29 cellular contexts compared by ENCODE assay signal in the genomic region with DNA sequence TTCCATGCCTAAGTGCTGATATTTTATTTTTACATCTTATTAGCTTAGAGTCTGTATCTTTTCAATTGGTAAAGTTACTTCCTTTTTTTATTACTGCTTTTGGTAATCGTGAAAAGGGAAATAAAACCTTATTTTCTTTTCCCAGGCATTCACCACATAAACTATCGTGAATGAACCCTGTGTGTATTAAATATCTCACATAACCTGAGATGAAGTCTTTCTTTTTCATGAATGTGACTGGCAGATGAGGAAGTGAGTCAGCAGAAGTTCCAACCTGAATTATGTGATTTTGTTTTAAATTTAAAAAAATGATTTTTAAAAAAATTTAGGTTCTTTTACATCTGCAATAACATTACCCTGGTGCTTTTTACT. TPM values are rescaled to one million over a fixed set of nuclear protein-coding genes. Genes with fewer than 3 reads are reported as not detected.
DNase-seq lines count a peak whose midpoint lies in the region; ATAC-seq, FAIRE-seq and TF ChIP-seq lines count a peak whose summit lies in the region.
"Had no signal": no experiment of that assay in that cellular context is flagged by ENCODE, and none has a peak within 500 bp of the region (broad histone marks: within the 10 kb centered on the region; RNA-seq: fewer than 3 reads in every experiment).

No MANE protein-coding gene starts in this region.

- no peak for TF ChIP-seq RAD21 in HepG2 (CRISPR knock-in tag; IDR thresholded peaks at IDR 0.05)

- in situ Hi-C loops in HepG2 (cut with HindIII; ENCODE audit: extremely low pct_ligation_motif_present, low pct_unique_long_range_greater_than_20kb) = no loop called here

- DNase-seq in HepG2 (ENCODE audit: low spot score) (no peak), right lobe of liver (no peak), memory B cell (ENCODE audit: low spot score in 2 of 2) (no peak), sigmoid colon (no peak), T-helper 9 cell (no peak), NCI-H187 treated with DMSO at 0.1 percent for 48 hours (lab: John Stamatoyannopoulos, UW) (no peak)
- DNase-seq: ACHN; activated CD4-positive, alpha-beta T cell treated with anti-CD3 and anti-CD28 coated beads, Interleukin-2, amount 10 ng/mL, durations not matched to agents 7 days and 5 days; activated gamma-delta T cell treated with Interleukin-2 at 50 U/mL for 16 hours; activated T-cell treated with anti-CD3 and anti-CD28 coated beads, Interleukin-2, amount 50 U/mL, for 4 hours; cerebellar nuclear complex; left lung; MV-4-11; NCI-H187; NCI-H524 treated with DMSO at 0.1 percent for 48 hours; NK-92 treated with Interleukin-12 subunit alpha and Interleukin-12 subunit beta, amount 100 ng/mL, for 24 hours; SK-N-SH had no signal

- H3K9me2 ChIP-seq in OCI-LY1 (ENCODE audit: low read depth, low read length) = no peaks in the 10 kb centered on the region
- H3K9me2 ChIP-seq: SK-N-SH had no signal

- H3F3A ChIP-seq in OCI-LY1 (ENCODE audit: insufficient read depth, low read length) = no peaks in the 10 kb centered on the region

- H3K9me3 ChIP-seq in HepG2 (ENCODE audit: low read length) = no peaks in the 10 kb centered on the region
- no peaks in the 10 kb centered on the region for H3K9me3 ChIP-seq in right lobe of liver
- H3K9me3 ChIP-seq in OCI-LY1 (ENCODE audit: low read length) = no peaks in the 10 kb centered on the region
- no peaks in the 10 kb centered on the region for H3K9me3 ChIP-seq in sigmoid colon
- H3K9me3 ChIP-seq: BLaER1, gastroesophageal sphincter, left lung, SK-N-SH had no signal

- H3K4me3 Mint-ChIP-seq in memory B cell = no peak overlapping the region
- H3K4me3 Mint-ChIP-seq: activated CD4-positive, alpha-beta T cell treated with anti-CD3 and anti-CD28 coated beads, Interleukin-2, amount 10 ng/mL, durations not matched to agents 7 days and 5 days; activated T-cell treated with anti-CD3 and anti-CD28 coated beads, Interleukin-2, amount 50 U/mL, for 4 hours; type B pancreatic cell had no signal

- ATAC-seq in HepG2 (no peak), right lobe of liver (no peak), memory B cell (ENCODE audit: low read depth) (peak; percentile 63), HG02981 (IDR thresholded peaks at IDR 0.05; ENCODE audit: unreplicated experiment) (no peak)
- ATAC-seq: activated T-cell treated with anti-CD3 and anti-CD28 coated beads, Interleukin-2, amount 50 U/mL, for 4 hours; gastroesophageal sphincter; left lung had no signal

- H3K79me2 ChIP-seq in HepG2 (ENCODE audit: insufficient read depth, low read length) (no peaks in the 10 kb centered on the region), OCI-LY1 (ENCODE audit: insufficient read depth, low read length) (no peaks in the 10 kb centered on the region)

- intact Hi-C loops in HepG2 (cut with micrococcal nuclease; ENCODE audit: unreplicated experiment) (no loop called here), right lobe of liver (cut with DNase I) (no loop called here), sigmoid colon (cut with DNase I) (no loop called here)

- H2AFZ ChIP-seq in HepG2 (ENCODE audit: low read length) (no peak overlapping the region), OCI-LY1 (ENCODE audit: low read length) (peak overlapping the region; percentile 2; the same call in 1 of the 2 replicates)

- no peaks in the 10 kb centered on the region for H4K20me1 ChIP-seq in HepG2 (ENCODE audit: insufficient read depth, low read length)
- no peaks in the 10 kb centered on the region for H4K20me1 ChIP-seq in OCI-LY1 (ENCODE audit: insufficient read depth, low read length)
- H4K20me1 ChIP-seq: BLaER1 had no signal

- H3K27ac ChIP-seq in HepG2 (ENCODE audit: extremely low read length, insufficient read depth, low read length) = peak overlapping the region; percentile 16
- peak overlapping the region in 1 of 3 donors; percentile 12 for H3K27ac ChIP-seq in right lobe of liver
- H3K27ac ChIP-seq in OCI-LY1 (ENCODE audit: low read depth, low read length, poor library complexity, severe bottlenecking) = peak overlapping the region; percentile 56
- no peak overlapping the region for H3K27ac ChIP-seq in sigmoid colon
- H3K27ac ChIP-seq: BLaER1, gastroesophageal sphincter, left lung, RWPE1, skin epidermis had no signal

- no peak for TF ChIP-seq EP300 in HepG2 (IDR thresholded peaks at IDR 0.05; ENCODE audit: low read depth in 2 of 2, low read length in 2 of 2)
- TF ChIP-seq EP300 in HepG2 (CRISPR knock-in tag; IDR thresholded peaks at IDR 0.05; ENCODE audit: borderline replicate concordance) = no peak
- TF ChIP-seq EP300 in sigmoid colon (IDR thresholded peaks at IDR 0.05) = no peak

- BruUV-seq in HepG2 (replicated peaks; lab: Mats Ljungman, UMichigan) = no TSS peak

- H3K4me1 Mint-ChIP-seq in memory B cell = peaks cover 15% of the 10 kb centered on the region

- no peaks in the 10 kb centered on the region for H3K27me3 Mint-ChIP-seq in memory B cell
- H3K27me3 Mint-ChIP-seq: type B pancreatic cell had no signal

- H3K4me1 ChIP-seq in HepG2 (ENCODE audit: insufficient read depth, low read length) = peaks cover 56% of the 10 kb centered on the region
- peaks cover 0 to 23% (median 7%) of the 10 kb centered on the region in 4 donors for H3K4me1 ChIP-seq in right lobe of liver
- H3K4me1 ChIP-seq in OCI-LY1 (ENCODE audit: insufficient read depth, low read length, severe bottlenecking) = peaks cover 65% of the 10 kb centered on the region
- no peaks in the 10 kb centered on the region for H3K4me1 ChIP-seq in sigmoid colon
- H3K4me1 ChIP-seq: BLaER1 had no signal

- H3K4me2 ChIP-seq in HepG2 (ENCODE audit: low read depth, low read length) = no peak overlapping the region
- peak overlapping the region; percentile 32 for H3K4me2 ChIP-seq in OCI-LY1 (ENCODE audit: low read length)
- H3K4me2 ChIP-seq: BLaER1, SK-N-SH had no signal

- H3K9ac ChIP-seq in HepG2 (ENCODE audit: insufficient read depth, low read depth, low read length) = no peak overlapping the region
- H3K9ac ChIP-seq in OCI-LY1 (ENCODE audit: low read length) = peak overlapping the region; percentile 19; the same call in 1 of the 2 replicates
- H3K9ac ChIP-seq: BLaER1, SK-N-SH had no signal

- FAIRE-seq in HepG2 (lab: Jason Lieb, UNC) = no peak
- FAIRE-seq: HTR-8/SVneo had no signal

- CTCF ChIA-PET in HepG2 (lab: Yijun Ruan, JAX; ENCODE audit: low intra/inter-chr PET ratio, low total read pairs) = no interaction called here

- no peak overlapping the region for H3K27ac Mint-ChIP-seq in memory B cell
- H3K27ac Mint-ChIP-seq: activated CD4-positive, alpha-beta T cell treated with anti-CD3 and anti-CD28 coated beads, Interleukin-2, amount 10 ng/mL, durations not matched to agents 7 days and 5 days; type B pancreatic cell had no signal

- H3K36me3 Mint-ChIP-seq in memory B cell = no peaks in the 10 kb centered on the region
- H3K36me3 Mint-ChIP-seq: type B pancreatic cell had no signal

- H3K36me3 ChIP-seq in HepG2 (replicated peaks in 1 of 2; ENCODE audit: control insufficient read depth in 1 of 2, insufficient read depth in 2 of 2, low read length in 2 of 2) = no peaks in the 10 kb centered on the region
- H3K36me3 ChIP-seq in right lobe of liver = no peaks in the 10 kb centered on the region
- H3K36me3 ChIP-seq in OCI-LY1 (ENCODE audit: insufficient read depth, low read length) = no peaks in the 10 kb centered on the region
- H3K36me3 ChIP-seq in sigmoid colon = no peaks in the 10 kb centered on the region
- H3K36me3 ChIP-seq: BLaER1, gastroesophageal sphincter, left lung had no signal

- over 99% methylated on average over 2 of the region's 2 CpGs for WGBS in HepG2 (ENCODE audit: low lambda C conversion rate)
- WGBS in right lobe of liver (ENCODE audit: insufficient coverage, low coverage, low lambda C conversion rate, missing lambda C conversion rate) = 50% methylated on average over 2 of the region's 2 CpGs
- 13 to 24% methylated on average over 2 of the region's 2 CpGs for WGBS in sigmoid colon, 2 donors

- POLR2A ChIA-PET in HepG2 (lab: Yijun Ruan, JAX) = no interaction called here

- TF ChIP-seq POLR2A in HepG2 (IDR thresholded peaks at IDR 0.05; ENCODE audit: insufficient read depth in 1 of 2, low read depth in 2 of 2, low read length in 2 of 2) = no peak
- TF ChIP-seq POLR2A in right lobe of liver (IDR thresholded peaks at IDR 0.05) = no peak
- no peak for TF ChIP-seq POLR2A in sigmoid colon (IDR thresholded peaks at IDR 0.05)

- TF ChIP-seq CTCF in HepG2 (CRISPR knock-in tag; IDR thresholded peaks at IDR 0.05) (no peak), right lobe of liver (IDR thresholded peaks at IDR 0.05) (no peak), OCI-LY1 (IDR thresholded peaks at IDR 0.05; ENCODE audit: low read length) (no peak), sigmoid colon (IDR thresholded peaks at IDR 0.05) (no peak)

- no peak overlapping the region for H3K4me3 ChIP-seq in HepG2 (replicated peaks in 1 of 3; ENCODE audit: insufficient read depth in 1 of 3, low read depth in 2 of 3, low read length in 3 of 3)
- H3K4me3 ChIP-seq in right lobe of liver = no peak overlapping the region
- H3K4me3 ChIP-seq in OCI-LY1 (ENCODE audit: low read depth, low read length, poor library complexity, severe bottlenecking) = no peak overlapping the region
- no peak overlapping the region for H3K4me3 ChIP-seq in sigmoid colon
- H3K4me3 ChIP-seq: BLaER1, gastroesophageal sphincter, left lung, skin epidermis had no signal

- H3K27me3 ChIP-seq in HepG2 (ENCODE audit: control insufficient read depth in 1 of 2, insufficient read depth in 2 of 2, low read length in 2 of 2) = no peaks in the 10 kb centered on the region
- no peaks in the 10 kb centered on the region for H3K27me3 ChIP-seq in right lobe of liver
- H3K27me3 ChIP-seq in OCI-LY1 (ENCODE audit: insufficient read depth, low read length) = no peaks in the 10 kb centered on the region
- H3K27me3 ChIP-seq in sigmoid colon = no peaks in the 10 kb centered on the region
- H3K27me3 ChIP-seq: BLaER1, left lung had no signal

- H3K9me3 Mint-ChIP-seq in memory B cell = no peaks in the 10 kb centered on the region
- H3K9me3 Mint-ChIP-seq: activated CD4-positive, alpha-beta T cell treated with anti-CD3 and anti-CD28 coated beads, Interleukin-2, amount 10 ng/mL, durations not matched to agents 7 days and 5 days; activated T-cell treated with anti-CD3 and anti-CD28 coated beads, Interleukin-2, amount 50 U/mL, for 4 hours; type B pancreatic cell had no signal

RNA-seq across cellular contexts. Expression of gene MYBPC1, which starts 26.0 kb away (rescaled TPM):
- total RNA-seq in HepG2 (2016; rRNA removed; fragmentation: Illumina TruSeq; extraction: Trizol) (0.31 and 0.44 TPM in 2 replicates), right lobe of liver (1 to 10 TPM in 2 of 6 experiments, under 1 TPM in 3, not detected in 1; 0.07 to 6.3 (median 0.66) TPM), sigmoid colon (1 to 10 TPM in 1 of 4 donors, under 1 TPM in 3; 0.16 to 2.1 (median 0.55) TPM)
- total RNA-seq in HepG2 (2016; cell fraction: cytosol; rRNA removed; fragmentation: Illumina TruSeq; extraction: Trizol; ENCODE audit: low read depth) = not detected in 2 replicates
- 0.24 and 0.28 TPM in 2 replicates for total RNA-seq in HepG2 (2016; cell fraction: insoluble cytoplasmic fraction; rRNA removed; fragmentation: Illumina TruSeq; extraction: Trizol)
- total RNA-seq in HepG2 (2016; cell fraction: membrane; rRNA removed; fragmentation: Illumina TruSeq; extraction: Trizol) = 0.15 and 0.28 TPM in 2 replicates
- 0.31 and 0.34 TPM in 2 replicates for total RNA-seq in HepG2 (2016; cell fraction: nucleus; rRNA removed; fragmentation: Illumina TruSeq; extraction: Trizol)
- polyA plus RNA-seq in HepG2 (2011; rRNA removed) (0.34 and 0.53 TPM in 2 replicates), sigmoid colon (10 to 100 TPM in 1 of 3 donors, 1 to 10 TPM in 2; 3.9 to 18.6 (median 6.7) TPM)
- polyA plus RNA-seq in HepG2 (2011; cell fraction: cytosol; rRNA removed) = 0.19 and 0.23 TPM in 2 replicates
- polyA plus RNA-seq in HepG2 (2011; cell fraction: nucleus; rRNA removed) = 0.16 and 0.21 TPM in 2 replicates
- polyA plus RNA-seq in HepG2 (2012) = 0.15 and 0.30 TPM in 2 replicates
- 0.08 and 0.12 TPM in 2 replicates for polyA plus RNA-seq in HepG2 (2016; cell fraction: cytosol; fragmentation: Illumina TruSeq; extraction: Trizol; ENCODE audit: low read depth)
- polyA plus RNA-seq in HepG2 (2016; cell fraction: insoluble cytoplasmic fraction; fragmentation: Illumina TruSeq; extraction: Trizol; ENCODE audit: low read depth) = 0.50 and 0.66 TPM in 2 replicates
- polyA plus RNA-seq in HepG2 (2016; cell fraction: membrane; fragmentation: Illumina TruSeq; extraction: Trizol; ENCODE audit: low read depth) = 0.13 and 0.16 TPM in 2 replicates
- polyA plus RNA-seq in HepG2 (2016; cell fraction: nucleus; fragmentation: Illumina TruSeq; extraction: Trizol; ENCODE audit: insufficient read depth, low read depth) = 0.40 and 0.91 TPM in 2 replicates
- polyA minus RNA-seq in HepG2 (2011; rRNA and poly(A)+ RNA removed; ENCODE audit: low replicate concordance) = 0.22 TPM in 1 of 2 replicates, not detected in the other
- polyA minus RNA-seq in HepG2 (2011; cell fraction: cytosol; rRNA and poly(A)+ RNA removed) = 0.69 TPM in 1 of 2 replicates, not detected in the other
- polyA minus RNA-seq in HepG2 (2011; cell fraction: nucleus; rRNA and poly(A)+ RNA removed) = 0.39 and 0.62 TPM in 2 replicates
- total RNA-seq: activated CD4-positive, alpha-beta T cell treated with anti-CD3 and anti-CD28 coated beads, Interleukin-2, amount 10 ng/mL, durations not matched to agents 7 days and 5 days; activated T-cell treated with anti-CD3 and anti-CD28 coated beads, Interleukin-2, amount 50 U/mL, for 4 hours; Daoy; mesenteric fat pad; pulmonary artery endothelial cell; T-helper 2 cell treated with Interferon-gamma antibody and Interleukin-4, amounts not matched to agents 100 ng/mL and 5 ng/mL, for 36 hours had no signal
- polyA plus RNA-seq: SK-N-SH had no signal

Comparison
In these comparisons a context has a peak if more than half of its experiments do, and no peak if none do; other contexts are left out.
1. H3K27ac ChIP-seq: peak in HepG2 (single experiment) and OCI-LY1 (single experiment); none in sigmoid colon (0 of 4).